ENCODE assay signal across 27 cellular contexts in the genomic region with DNA sequence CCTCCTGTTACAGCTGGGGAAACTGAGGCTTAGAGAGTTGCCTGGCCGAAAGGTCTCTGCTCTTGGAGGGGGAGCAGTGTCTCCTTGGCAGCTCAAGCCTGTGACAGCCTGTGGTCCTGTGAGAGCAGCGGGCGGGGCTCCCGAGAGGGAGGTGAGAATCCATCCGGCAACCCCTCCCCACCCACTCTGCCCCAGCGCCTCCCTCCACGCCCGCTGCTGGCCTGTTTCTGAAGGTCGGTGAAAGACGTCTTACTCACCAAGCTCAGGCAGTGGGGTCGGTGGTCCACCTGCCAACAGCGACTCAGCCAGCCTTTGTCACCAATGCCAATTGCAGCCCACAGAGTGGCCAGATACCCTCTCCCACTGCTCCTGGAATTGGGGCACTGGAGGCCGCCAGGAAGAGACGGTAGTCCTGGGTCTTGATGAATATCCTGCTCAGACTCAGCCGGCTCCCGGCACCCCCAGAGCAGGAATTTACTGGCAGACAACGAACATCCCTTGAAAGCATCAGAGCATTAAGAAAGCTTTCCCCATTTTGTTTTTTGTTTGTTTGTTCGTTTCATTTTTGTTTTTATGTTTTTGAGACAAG. TPM values are rescaled to one million over a fixed set of nuclear protein-coding genes. Genes with fewer than 3 reads are reported as not detected.
DNase-seq lines count a peak whose midpoint lies in the region; ATAC-seq, FAIRE-seq and TF ChIP-seq lines count a peak whose summit lies in the region.
"Had no signal": no experiment of that assay in that cellular context is flagged by ENCODE, and none has a peak within 500 bp of the region (broad histone marks: within the 10 kb centered on the region; RNA-seq: fewer than 3 reads in every experiment).

No MANE protein-coding gene starts in this region.

- peak overlapping the region; percentile 44 to 85; a peak in 3 of 4 replicates for H3K9ac ChIP-seq in K562 (ENCODE audit: insufficient read depth in 1 of 2, low read depth in 2 of 2, low read length in 2 of 2)

- H3K4me1 Mint-ChIP-seq in activated naive CD8-positive, alpha-beta T cell treated with anti-CD3 and anti-CD28 coated beads for 36 hours = no peaks in the 10 kb centered on the region
- H3K4me1 Mint-ChIP-seq: activated naive CD4-positive, alpha-beta T cell treated with anti-CD3 and anti-CD28 coated beads, Interleukin-2, amount 50 U/mL, for 24 hours; activated T-helper 17 cell treated with anti-CD3 and anti-CD28 coated beads, Interleukin-2, amount 50 U/mL, for 72 hours; naive thymus-derived CD8-positive, alpha-beta T cell had no signal

- H3K9me3 ChIP-seq in left ventricle myocardium inferior (replicated peaks) = no peaks in the 10 kb centered on the region
- no peaks in the 10 kb centered on the region for H3K9me3 ChIP-seq in K562 (replicated peaks; ENCODE audit: control insufficient read depth, insufficient read depth, low read depth, low read length)
- no peaks in the 10 kb centered on the region for H3K9me3 ChIP-seq in right lobe of liver
- H3K9me3 ChIP-seq: heart right ventricle, pancreas, stomach, tibial artery had no signal

- no peak for TF ChIP-seq RAD21 in K562 (CRISPR knock-in tag; conservative IDR thresholded peaks at IDR 0.05 in 1 of 2, IDR thresholded peaks at IDR 0.05 in 1 of 2)

- in situ Hi-C loops in K562 (cut with MboI) = no loop called here

- H3K27me3 ChIP-seq in left ventricle myocardium inferior (ENCODE audit: low read depth) (no peaks in the 10 kb centered on the region), K562 (ENCODE audit: control insufficient read depth in 2 of 2, insufficient read depth in 2 of 2, low read length in 2 of 2) (no peaks in the 10 kb centered on the region; a peak in 1 of 5 replicates), right lobe of liver (no peaks in the 10 kb centered on the region)
- H3K27me3 ChIP-seq: dorsolateral prefrontal cortex, heart right ventricle, pancreas, stomach, tibial artery had no signal

- H3K4me3 ChIP-seq in left ventricle myocardium inferior (no peak overlapping the region), K562 (no peak overlapping the region), right lobe of liver (no peak overlapping the region)
- H3K4me3 ChIP-seq: dorsolateral prefrontal cortex, heart right ventricle, pancreas, stomach, tibial artery had no signal

- H2AFZ ChIP-seq in K562 (ENCODE audit: low read depth, low read length) = peak overlapping the region; percentile 80

- ATAC-seq in Right ventricle myocardium superior (ENCODE audit: poor library complexity) (no peak), K562 (peak; percentile 77), right lobe of liver (no peak), GM21447 (IDR thresholded peaks at IDR 0.05; ENCODE audit: unreplicated experiment) (no peak)
- ATAC-seq: activated T-helper 17 cell treated with anti-CD3 and anti-CD28 coated beads, Interleukin-2, amount 50 U/mL, for 72 hours; heart right ventricle; left lobe of liver; naive thymus-derived CD8-positive, alpha-beta T cell; pancreas had no signal

- TF ChIP-seq CTCF in left ventricle myocardium inferior (IDR thresholded peaks at IDR 0.05; ENCODE audit: borderline replicate concordance) (no peak), K562 (IDR thresholded peaks at IDR 0.05 in 2 of 3, conservative IDR thresholded peaks at IDR 0.05 in 1 of 3; ENCODE audit: insufficient read depth in 2 of 3, low read depth in 1 of 3, low read length in 3 of 3) (no peak), right lobe of liver (IDR thresholded peaks at IDR 0.05) (no peak)

- H3K4me2 ChIP-seq in K562 (ENCODE audit: insufficient read depth, low read length) = peak overlapping the region; percentile 60

- H3K79me2 ChIP-seq in K562 (ENCODE audit: control insufficient read depth, insufficient read depth, low read length) = no peaks in the 10 kb centered on the region

- no peaks in the 10 kb centered on the region for H3K9me3 Mint-ChIP-seq in activated naive CD8-positive, alpha-beta T cell treated with anti-CD3 and anti-CD28 coated beads for 36 hours
- H3K9me3 Mint-ChIP-seq: activated naive CD4-positive, alpha-beta T cell treated with anti-CD3 and anti-CD28 coated beads, Interleukin-2, amount 50 U/mL, for 24 hours; activated T-helper 17 cell treated with anti-CD3 and anti-CD28 coated beads, Interleukin-2, amount 50 U/mL, for 72 hours; naive thymus-derived CD8-positive, alpha-beta T cell had no signal

- no peak for TF ChIP-seq EP300 in K562 (IDR thresholded peaks at IDR 0.05; ENCODE audit: low read length)

- H3K4me1 ChIP-seq in left ventricle myocardium inferior = peaks cover 53% of the 10 kb centered on the region
- peaks cover 27 to 60% of the 10 kb centered on the region in 2 experiments; a peak in 4 of 5 replicates for H3K4me1 ChIP-seq in K562 (replicated peaks in 1 of 2; ENCODE audit: control insufficient read depth in 2 of 2, insufficient read depth in 2 of 2, low read length in 2 of 2)
- H3K4me1 ChIP-seq in right lobe of liver = peaks cover 0 to 31% (median 14%) of the 10 kb centered on the region in 4 donors
- H3K4me1 ChIP-seq: pancreas had no signal

- no peaks in the 10 kb centered on the region for H4K20me1 ChIP-seq in K562 (replicated peaks; ENCODE audit: control insufficient read depth, insufficient read depth, low read length)

- intact Hi-C loops in left ventricle myocardium inferior (cut with micrococcal nuclease) (no loop called here), Right ventricle myocardium superior (cut with DNase I) (no loop called here), K562 (cut with micrococcal nuclease) (no loop called here), right lobe of liver (cut with DNase I) (no loop called here)

- CTCF ChIA-PET in K562 (lab: Yijun Ruan, JAX; ENCODE audit: low intra/inter-chr PET ratio) = no interaction called here

- 34% methylated on average over 12 of the region's 18 CpGs for WGBS in K562 (ENCODE audit: insufficient coverage, low coverage, missing lambda C conversion rate)
- WGBS in right lobe of liver (ENCODE audit: insufficient coverage, low coverage, low lambda C conversion rate, missing lambda C conversion rate) = 90% methylated on average over 9 of the region's 18 CpGs

- peak; percentile 18 for DNase-seq in left ventricle myocardium inferior
- no peak for DNase-seq in Right ventricle myocardium superior
- DNase-seq in K562 (ENCODE audit: extremely low read depth in 1 of 4, low spot score in 3 of 4) = peak; percentile 50 to 65 (median 60)
- DNase-seq in right lobe of liver = peak in 2 of 3 donors; percentile 16 to 59
- no peak for DNase-seq in urothelium cell line (ENCODE audit: low spot score)
- DNase-seq in DMS53 treated with DMSO at 0.1 percent for 48 hours (lab: John Stamatoyannopoulos, UW; ENCODE audit: unreplicated experiment) = no peak
- no peak for DNase-seq in activated naive CD8-positive, alpha-beta T cell treated with anti-CD3 and anti-CD28 coated beads for 36 hours
- DNase-seq: activated CD4-positive, alpha-beta T cell treated with anti-CD3 and anti-CD28 coated beads, Interleukin-2, amount 50 U/mL, for 4 hours; activated CD4-positive, CD25-positive, alpha-beta regulatory T cell; activated CD8-positive, alpha-beta memory T cell treated with anti-CD3 and anti-CD28 coated beads, Interleukin-2, amount 50 U/mL, for 4 hours; DMS153; dorsolateral prefrontal cortex; GDM1; heart right ventricle; Karpas-422; naive thymus-derived CD8-positive, alpha-beta T cell; NCI-H1694; NCI-H2171 treated with DMSO at 0.1 percent for 48 hours; NCI-H526; stomach; tibial artery had no signal

- no peak for TF ChIP-seq POLR2A in K562 (conservative IDR thresholded peaks at IDR 0.05)
- no peak for TF ChIP-seq POLR2A in right lobe of liver (IDR thresholded peaks at IDR 0.05)

- no peaks in the 10 kb centered on the region for H3K27me3 Mint-ChIP-seq in activated naive CD8-positive, alpha-beta T cell treated with anti-CD3 and anti-CD28 coated beads for 36 hours
- H3K27me3 Mint-ChIP-seq: activated naive CD4-positive, alpha-beta T cell treated with anti-CD3 and anti-CD28 coated beads, Interleukin-2, amount 50 U/mL, for 24 hours; activated T-helper 17 cell treated with anti-CD3 and anti-CD28 coated beads, Interleukin-2, amount 50 U/mL, for 72 hours had no signal

- BruUV-seq in K562 (replicated peaks; lab: Mats Ljungman, UMichigan) = no TSS peak

- H3K36me3 ChIP-seq in left ventricle myocardium inferior (no peaks in the 10 kb centered on the region), K562 (ENCODE audit: control insufficient read depth, insufficient read depth, low read length) (no peaks in the 10 kb centered on the region), right lobe of liver (no peaks in the 10 kb centered on the region)
- H3K36me3 ChIP-seq: heart right ventricle, pancreas, stomach, tibial artery had no signal

- H3K27ac Mint-ChIP-seq in activated naive CD8-positive, alpha-beta T cell treated with anti-CD3 and anti-CD28 coated beads for 36 hours = no peak overlapping the region
- H3K27ac Mint-ChIP-seq: activated naive CD4-positive, alpha-beta T cell treated with anti-CD3 and anti-CD28 coated beads, Interleukin-2, amount 50 U/mL, for 24 hours; activated T-helper 17 cell treated with anti-CD3 and anti-CD28 coated beads, Interleukin-2, amount 50 U/mL, for 72 hours; naive thymus-derived CD8-positive, alpha-beta T cell had no signal

- no peaks in the 10 kb centered on the region for H3K36me3 Mint-ChIP-seq in activated naive CD8-positive, alpha-beta T cell treated with anti-CD3 and anti-CD28 coated beads for 36 hours
- H3K36me3 Mint-ChIP-seq: activated naive CD4-positive, alpha-beta T cell treated with anti-CD3 and anti-CD28 coated beads, Interleukin-2, amount 50 U/mL, for 24 hours; naive thymus-derived CD8-positive, alpha-beta T cell had no signal

- H3K4me3 Mint-ChIP-seq in activated naive CD8-positive, alpha-beta T cell treated with anti-CD3 and anti-CD28 coated beads for 36 hours = no peak overlapping the region
- H3K4me3 Mint-ChIP-seq: activated naive CD4-positive, alpha-beta T cell treated with anti-CD3 and anti-CD28 coated beads, Interleukin-2, amount 50 U/mL, for 24 hours; activated T-helper 17 cell treated with anti-CD3 and anti-CD28 coated beads, Interleukin-2, amount 50 U/mL, for 72 hours; naive thymus-derived CD8-positive, alpha-beta T cell had no signal

- POLR2A ChIA-PET in K562 (lab: Yijun Ruan, JAX) = interaction anchor here (0.6 to 1.9 kb wide), 6 partner anchors 10 to 50 kb away, joined by 3 to 7 read pairs (median 4); no protein-coding TSS in a partner anchor

- H3K9me1 ChIP-seq in K562 (ENCODE audit: control insufficient read depth, insufficient read depth, low read length) = no peaks in the 10 kb centered on the region

- peak; percentile 60 for FAIRE-seq in K562 (lab: Jason Lieb, UNC)
- peak; percentile 98 for FAIRE-seq in urothelium cell line (lab: Jason Lieb, UNC)
- FAIRE-seq: pancreas had no signal

- no peak overlapping the region for H3K27ac ChIP-seq in left ventricle myocardium inferior (replicated peaks)
- H3K27ac ChIP-seq in K562 (ENCODE audit: extremely low read depth, low read depth, low read length) = peak overlapping the region; percentile 71; the same call in 2 of the 3 replicates
- no peak overlapping the region for H3K27ac ChIP-seq in right lobe of liver
- H3K27ac ChIP-seq: 22Rv1, heart right ventricle, pancreas, stomach, tibial artery had no signal

RNA-seq across cellular contexts. Expression of gene TTYH3, which starts 7.4 kb away (rescaled TPM):
- total RNA-seq in left ventricle myocardium inferior (10.9 TPM), Right ventricle myocardium superior (12.6 TPM), K562 (2014; rRNA removed) (1.4 and 1.5 TPM in 2 replicates), K562 (2014; rRNA removed; fragmentation: Illumina TruSeq; extraction: Trizol) (0.06 and 0.11 TPM in 2 replicates), K562 (2015; rRNA removed; fragmentation: Illumina TruSeq; extraction: Trizol) (0.62 and 0.79 TPM in 2 replicates), K562 (2021) (4.9 and 5.5 TPM in 2 replicates), right lobe of liver (10 to 100 TPM; 10.3 to 59.3 (median 37.6) TPM)
- 4.3 and 18.5 TPM in 2 replicates for total RNA-seq in K562 (2011; cell fraction: chromatin; rRNA removed; ENCODE audit: low replicate concordance)
- 13.6 and 17.2 TPM in 2 replicates for total RNA-seq in K562 (2011; cell fraction: nucleolus; rRNA removed)
- 8.4 and 9.7 TPM in 2 replicates for total RNA-seq in K562 (2011; cell fraction: nucleoplasm; rRNA removed)
- polyA plus RNA-seq in K562 (2011; rRNA removed) (1.7 and 4.5 TPM in 2 replicates), K562 (2014; fragmentation: Illumina TruSeq; extraction: Trizol) (1.1 and 2.0 TPM in 2 replicates), K562 (2014; fragmentation: Nextera tagmentation; extraction: Ambion mirVana) (under 1 TPM; 0.01 to 0.04 TPM), K562 (2014; rRNA removed) (1.1 and 1.9 TPM in 2 replicates)
- 2.7 and 5.1 TPM in 2 replicates for polyA plus RNA-seq in K562 (2011; cell fraction: cytosol; rRNA removed)
- polyA plus RNA-seq in K562 (2011; cell fraction: nucleus; rRNA removed) = 13.6 and 13.8 TPM in 2 replicates
- polyA plus RNA-seq in K562 (2012) = 3.5 and 7.4 TPM in 2 replicates
- polyA minus RNA-seq in K562 (2011; rRNA and poly(A)+ RNA removed) = 0.96 and 1.1 TPM in 2 replicates
- 5.5 and 6.6 TPM in 2 replicates for polyA minus RNA-seq in K562 (2011; cell fraction: cytosol; rRNA and poly(A)+ RNA removed)
- polyA minus RNA-seq in K562 (2011; cell fraction: nucleus; rRNA and poly(A)+ RNA removed) = 5.7 and 5.9 TPM in 2 replicates
- total RNA-seq in activated naive CD8-positive, alpha-beta T cell treated with anti-CD3 and anti-CD28 coated beads for 36 hours = 10 to 100 TPM; 26.8 to 27.2 TPM

Comparison
In these comparisons a context has a peak if more than half of its experiments do, and no peak if none do; other contexts are left out.
1. DNase-seq: peak in left ventricle myocardium inferior (single experiment), K562 (4 of 4) and right lobe of liver (2 of 3); none in Right ventricle myocardium superior (single experiment), urothelium cell line (single experiment), DMS53 treated with DMSO at 0.1 percent for 48 hours (single experiment) and activated naive CD8-positive, alpha-beta T cell treated with anti-CD3 and anti-CD28 coated beads for 36 hours (single experiment).